In the genomic region with DNA sequence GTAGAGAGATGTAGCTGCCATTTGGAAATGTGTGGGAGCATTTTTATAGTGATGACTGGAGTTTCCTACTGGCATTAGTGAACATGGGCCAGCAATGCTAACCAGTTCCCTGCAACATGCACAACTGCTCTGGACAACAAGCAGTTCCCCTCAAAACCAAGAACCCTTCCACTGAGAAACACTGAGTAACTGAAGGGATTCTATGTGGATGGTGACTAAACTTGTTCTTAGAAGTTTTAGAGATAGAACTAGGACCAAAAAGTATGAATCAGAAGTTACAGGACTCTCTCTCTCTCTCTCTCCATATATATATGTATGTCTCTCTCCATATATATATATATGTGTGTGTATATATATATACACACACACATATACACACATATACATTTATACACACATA, we compare ENCODE assay signal across 42 cellular contexts. TPM values are rescaled to one million over a fixed set of nuclear protein-coding genes. Genes with fewer than 3 reads are reported as not detected.
"Had no signal": no experiment of that assay in that cellular context is flagged by ENCODE, and none has a peak within 500 bp of the region (broad histone marks: within the 10 kb centered on the region; RNA-seq: fewer than 3 reads in every experiment).

No MANE protein-coding gene starts in this region.

- H3K4me1 ChIP-seq: adrenal gland, ascending aorta, body of pancreas, breast epithelium had no signal

- DNase-seq: activated effector memory CD4-positive, alpha-beta T cell treated with anti-CD3 and anti-CD28 coated beads, Interleukin-2, amount 50 U/mL, for 16 hours; activated effector memory CD4-positive, alpha-beta T cell treated with Interleukin-2 at 50 U/mL for 16 hours; activated gamma-delta T cell; activated gamma-delta T cell treated with Interleukin-2 at 50 U/mL for 16 hours; activated naive CD4-positive, alpha-beta T cell; activated naive CD4-positive, alpha-beta T cell treated with anti-CD3 and anti-CD28 coated beads for 36 hours; activated naive CD4-positive, alpha-beta T cell treated with anti-CD3 and anti-CD28 coated beads, Interleukin-2, amount 10 ng/mL, durations not matched to agents 7 days and 5 days; activated naive CD4-positive, alpha-beta T cell treated with anti-CD3 and anti-CD28 coated beads, Interleukin-2, amount 50 U/mL, for 16 hours; activated naive CD4-positive, alpha-beta T cell treated with Interleukin-2 at 50 U/mL for 16 hours; activated naive CD8-positive, alpha-beta T cell treated with anti-CD3 and anti-CD28 coated beads for 36 hours; activated naive CD8-positive, alpha-beta T cell treated with anti-CD3 and anti-CD28 coated beads, Interleukin-2, amount 10 ng/mL, durations not matched to agents 7 days and 5 days; activated naive CD8-positive, alpha-beta T cell treated with anti-CD3 and anti-CD28 coated beads, Interleukin-2, amount 50 U/mL, for 24 hours; activated T-cell treated with anti-CD3 and anti-CD28 coated beads for 4 hours; activated T-cell treated with anti-CD3 and anti-CD28 coated beads, Interleukin-2, amount 50 U/mL, for 1 hour; activated T-cell treated with anti-CD3 and anti-CD28 coated beads, Interleukin-2, amount 50 U/mL, for 24 hours; activated T-cell treated with anti-CD3 and anti-CD28 coated beads, Interleukin-2, amount 50 U/mL, for 4 hours; activated T-cell treated with anti-CD3 and anti-CD28 coated beads, Interleukin-2, amount 50 U/mL, for 48 hours; activated T-cell treated with anti-CD3 and anti-CD28 coated beads, Interleukin-2, amount 50 U/mL, for 72 hours; adrenal gland; amniotic stem cell; amygdala; anterior cingulate cortex; aorta; body of pancreas; brain microvascular endothelial cell; caudate nucleus; central memory CD4-positive, alpha-beta T cell; cerebellar nuclear complex had no signal

- H3K9me3 Mint-ChIP-seq: activated naive CD4-positive, alpha-beta T cell treated with anti-CD3 and anti-CD28 coated beads for 36 hours; activated naive CD4-positive, alpha-beta T cell treated with anti-CD3 and anti-CD28 coated beads, Interleukin-2, amount 10 ng/mL, durations not matched to agents 7 days and 5 days; activated naive CD4-positive, alpha-beta T cell treated with anti-CD3 and anti-CD28 coated beads, Interleukin-2, amount 50 U/mL, for 24 hours; activated naive CD8-positive, alpha-beta T cell treated with anti-CD3 and anti-CD28 coated beads for 36 hours; activated naive CD8-positive, alpha-beta T cell treated with anti-CD3 and anti-CD28 coated beads, Interleukin-2, amount 10 ng/mL, durations not matched to agents 7 days and 5 days; activated naive CD8-positive, alpha-beta T cell treated with anti-CD3 and anti-CD28 coated beads, Interleukin-2, amount 50 U/mL, for 24 hours; activated T-cell treated with anti-CD3 and anti-CD28 coated beads, Interleukin-2, amount 50 U/mL, for 24 hours; activated T-cell treated with anti-CD3 and anti-CD28 coated beads, Interleukin-2, amount 50 U/mL, for 4 hours; activated T-helper 2 cell treated with anti-CD3 and anti-CD28 coated beads, Interferon-gamma antibody, Interleukin-2, Interleukin-4, amounts not matched to agents 10 μg/mL and 5 μg/mL and 100 μg/mL, durations not matched to agents 14 hours and 24 hours and 36 hours; brain; central memory CD8-positive, alpha-beta T cell had no signal

- H3K4me3 ChIP-seq: adrenal gland, ascending aorta, body of pancreas, breast epithelium, cardiac muscle cell had no signal

- H3K27me3 Mint-ChIP-seq: central memory CD8-positive, alpha-beta T cell had no signal

- H3K36me3 ChIP-seq: adrenal gland, ascending aorta, brain microvascular endothelial cell, breast epithelium, cardiac muscle cell had no signal

- H3K9me3 ChIP-seq: adrenal gland, ascending aorta, body of pancreas, breast epithelium had no signal

- H3K4me1 Mint-ChIP-seq: activated naive CD4-positive, alpha-beta T cell treated with anti-CD3 and anti-CD28 coated beads, Interleukin-2, amount 50 U/mL, for 24 hours; activated naive CD8-positive, alpha-beta T cell treated with anti-CD3 and anti-CD28 coated beads for 36 hours; activated naive CD8-positive, alpha-beta T cell treated with anti-CD3 and anti-CD28 coated beads, Interleukin-2, amount 50 U/mL, for 24 hours; brain; central memory CD8-positive, alpha-beta T cell had no signal

- H3K27ac Mint-ChIP-seq: activated naive CD4-positive, alpha-beta T cell treated with anti-CD3 and anti-CD28 coated beads for 36 hours; activated naive CD4-positive, alpha-beta T cell treated with anti-CD3 and anti-CD28 coated beads, Interleukin-2, amount 10 ng/mL, durations not matched to agents 7 days and 5 days; activated naive CD4-positive, alpha-beta T cell treated with anti-CD3 and anti-CD28 coated beads, Interleukin-2, amount 50 U/mL, for 24 hours; activated naive CD4-positive, alpha-beta T cell treated with anti-CD3 and anti-CD28 coated beads, Interleukin-2, amount 50 U/mL, for 72 hours; activated naive CD8-positive, alpha-beta T cell; activated naive CD8-positive, alpha-beta T cell treated with anti-CD3 and anti-CD28 coated beads for 36 hours; activated naive CD8-positive, alpha-beta T cell treated with anti-CD3 and anti-CD28 coated beads, Interleukin-2, amount 10 ng/mL, durations not matched to agents 7 days and 5 days; activated naive CD8-positive, alpha-beta T cell treated with anti-CD3 and anti-CD28 coated beads, Interleukin-2, amount 50 U/mL, for 24 hours; activated T-cell treated with anti-CD3 and anti-CD28 coated beads, Interleukin-2, amount 50 U/mL, for 24 hours; activated T-cell treated with anti-CD3 and anti-CD28 coated beads, Interleukin-2, amount 50 U/mL, for 72 hours; activated T-helper 2 cell treated with anti-CD3 and anti-CD28 coated beads, Interferon-gamma antibody, Interleukin-2, Interleukin-4, amounts not matched to agents 10 μg/mL and 5 μg/mL and 100 μg/mL, durations not matched to agents 14 hours and 24 hours and 36 hours; brain had no signal

- H3K27me3 ChIP-seq: adrenal gland, ascending aorta, body of pancreas, brain microvascular endothelial cell, breast epithelium, cardiac muscle cell had no signal

- ATAC-seq: activated naive CD4-positive, alpha-beta T cell treated with anti-CD3 and anti-CD28 coated beads, Interleukin-2, amount 50 U/mL, for 72 hours; activated naive CD8-positive, alpha-beta T cell treated with anti-CD3 and anti-CD28 coated beads, Interleukin-2, amount 50 U/mL, for 24 hours; activated T-cell treated with anti-CD3 and anti-CD28 coated beads, Interleukin-2, amount 50 U/mL, for 4 hours; body of pancreas had no signal

- H3K4me3 Mint-ChIP-seq: activated naive CD4-positive, alpha-beta T cell treated with anti-CD3 and anti-CD28 coated beads for 36 hours; activated naive CD4-positive, alpha-beta T cell treated with anti-CD3 and anti-CD28 coated beads, Interleukin-2, amount 10 ng/mL, durations not matched to agents 7 days and 5 days; activated naive CD4-positive, alpha-beta T cell treated with anti-CD3 and anti-CD28 coated beads, Interleukin-2, amount 50 U/mL, for 24 hours; activated naive CD8-positive, alpha-beta T cell; activated naive CD8-positive, alpha-beta T cell treated with anti-CD3 and anti-CD28 coated beads for 36 hours; activated naive CD8-positive, alpha-beta T cell treated with anti-CD3 and anti-CD28 coated beads, Interleukin-2, amount 10 ng/mL, durations not matched to agents 7 days and 5 days; activated naive CD8-positive, alpha-beta T cell treated with anti-CD3 and anti-CD28 coated beads, Interleukin-2, amount 50 U/mL, for 24 hours; activated T-cell treated with anti-CD3 and anti-CD28 coated beads, Interleukin-2, amount 50 U/mL, for 24 hours; activated T-cell treated with anti-CD3 and anti-CD28 coated beads, Interleukin-2, amount 50 U/mL, for 4 hours; activated T-cell treated with anti-CD3 and anti-CD28 coated beads, Interleukin-2, amount 50 U/mL, for 72 hours; brain; central memory CD8-positive, alpha-beta T cell had no signal

- H3K27ac ChIP-seq: adrenal gland, ascending aorta, body of pancreas, brain microvascular endothelial cell, breast epithelium, cardiac muscle cell had no signal

- H3K36me3 Mint-ChIP-seq: activated naive CD4-positive, alpha-beta T cell treated with anti-CD3 and anti-CD28 coated beads, Interleukin-2, amount 10 ng/mL, durations not matched to agents 7 days and 5 days; activated naive CD4-positive, alpha-beta T cell treated with anti-CD3 and anti-CD28 coated beads, Interleukin-2, amount 50 U/mL, for 24 hours; activated naive CD4-positive, alpha-beta T cell treated with anti-CD3 and anti-CD28 coated beads, Interleukin-2, amount 50 U/mL, for 72 hours; activated naive CD8-positive, alpha-beta T cell; activated naive CD8-positive, alpha-beta T cell treated with anti-CD3 and anti-CD28 coated beads for 36 hours; activated naive CD8-positive, alpha-beta T cell treated with anti-CD3 and anti-CD28 coated beads, Interleukin-2, amount 10 ng/mL, durations not matched to agents 7 days and 5 days; brain had no signal

RNA-seq across cellular contexts. Expression of a gene that starts 7.9 kb away (rescaled TPM):
- total RNA-seq: activated naive CD4-positive, alpha-beta T cell treated with anti-CD3 and anti-CD28 coated beads for 36 hours; activated naive CD4-positive, alpha-beta T cell treated with anti-CD3 and anti-CD28 coated beads, Interleukin-2, amount 50 U/mL, for 72 hours; activated naive CD8-positive, alpha-beta T cell treated with anti-CD3 and anti-CD28 coated beads for 36 hours; activated naive CD8-positive, alpha-beta T cell treated with anti-CD3 and anti-CD28 coated beads, Interleukin-2, amount 10 ng/mL, durations not matched to agents 7 days and 5 days; activated T-cell treated with anti-CD3 and anti-CD28 coated beads, Interleukin-2, amount 50 U/mL, for 4 hours; activated T-cell treated with anti-CD3 and anti-CD28 coated beads, Interleukin-2, amount 50 U/mL, for 72 hours; activated T-helper 2 cell treated with anti-CD3 and anti-CD28 coated beads, Interferon-gamma antibody, Interleukin-2, Interleukin-4, amounts not matched to agents 10 μg/mL and 5 μg/mL and 100 μg/mL, durations not matched to agents 14 hours and 24 hours and 36 hours; adrenal gland; aorta; ascending aorta; astrocyte; breast epithelium; bronchial epithelial cell; cardiac muscle cell; cardiac septum; cerebellum; chondrocyte had no signal
- polyA plus RNA-seq: aorta had no signal

RNA-seq across cellular contexts. Expression of a gene that starts 38.0 kb away (rescaled TPM):
- total RNA-seq: activated naive CD4-positive, alpha-beta T cell treated with anti-CD3 and anti-CD28 coated beads for 36 hours; activated naive CD4-positive, alpha-beta T cell treated with anti-CD3 and anti-CD28 coated beads, Interleukin-2, amount 50 U/mL, for 72 hours; activated naive CD8-positive, alpha-beta T cell treated with anti-CD3 and anti-CD28 coated beads for 36 hours; activated naive CD8-positive, alpha-beta T cell treated with anti-CD3 and anti-CD28 coated beads, Interleukin-2, amount 10 ng/mL, durations not matched to agents 7 days and 5 days; activated T-cell treated with anti-CD3 and anti-CD28 coated beads, Interleukin-2, amount 50 U/mL, for 4 hours; activated T-cell treated with anti-CD3 and anti-CD28 coated beads, Interleukin-2, amount 50 U/mL, for 72 hours; activated T-helper 2 cell treated with anti-CD3 and anti-CD28 coated beads, Interferon-gamma antibody, Interleukin-2, Interleukin-4, amounts not matched to agents 10 μg/mL and 5 μg/mL and 100 μg/mL, durations not matched to agents 14 hours and 24 hours and 36 hours; adrenal gland; aorta; ascending aorta; astrocyte; bronchial epithelial cell; cardiac muscle cell; cardiac septum; cerebellum; chondrocyte had no signal
- polyA plus RNA-seq: aorta had no signal
